In the genomic region with DNA sequence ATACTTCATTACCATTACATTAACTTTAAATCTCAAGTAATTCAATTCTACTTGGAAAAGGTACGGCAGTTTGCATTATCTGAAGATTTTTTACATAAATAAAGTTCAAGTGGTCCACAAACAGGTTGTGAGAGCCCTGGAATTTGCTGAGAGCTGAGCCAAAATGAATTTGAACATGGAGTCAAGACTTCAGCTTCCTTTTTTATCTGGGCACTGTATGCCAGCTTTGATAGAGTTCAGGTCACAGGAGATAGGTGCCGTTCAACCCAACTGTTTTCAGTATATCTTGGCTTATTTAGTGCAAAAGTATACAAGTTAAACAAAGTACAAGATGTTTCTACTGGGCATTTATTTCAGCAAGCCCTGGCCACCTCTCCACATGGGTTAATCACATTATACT, we compare ENCODE assay signal across 1 cellular context.
TF ChIP-seq lines count a peak whose summit lies in the region.

No MANE protein-coding gene starts in this region.

TF ChIP-seq in WTC11, 78 proteins besides CTCF, POLR2A, EP300 and RAD21 (continued from another document):
- TF ChIP-seq, protein P1, sequence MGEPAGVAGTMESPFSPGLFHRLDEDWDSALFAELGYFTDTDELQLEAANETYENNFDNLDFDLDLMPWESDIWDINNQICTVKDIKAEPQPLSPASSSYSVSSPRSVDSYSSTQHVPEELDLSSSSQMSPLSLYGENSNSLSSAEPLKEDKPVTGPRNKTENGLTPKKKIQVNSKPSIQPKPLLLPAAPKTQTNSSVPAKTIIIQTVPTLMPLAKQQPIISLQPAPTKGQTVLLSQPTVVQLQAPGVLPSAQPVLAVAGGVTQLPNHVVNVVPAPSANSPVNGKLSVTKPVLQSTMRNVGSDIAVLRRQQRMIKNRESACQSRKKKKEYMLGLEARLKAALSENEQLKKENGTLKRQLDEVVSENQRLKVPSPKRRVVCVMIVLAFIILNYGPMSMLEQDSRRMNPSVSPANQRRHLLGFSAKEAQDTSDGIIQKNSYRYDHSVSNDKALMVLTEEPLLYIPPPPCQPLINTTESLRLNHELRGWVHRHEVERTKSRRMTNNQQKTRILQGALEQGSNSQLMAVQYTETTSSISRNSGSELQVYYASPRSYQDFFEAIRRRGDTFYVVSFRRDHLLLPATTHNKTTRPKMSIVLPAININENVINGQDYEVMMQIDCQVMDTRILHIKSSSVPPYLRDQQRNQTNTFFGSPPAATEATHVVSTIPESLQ (CRISPR knock-in tag; IDR thresholded peaks at IDR 0.05) = no peak
- TF ChIP-seq TP53 (CRISPR knock-in tag; IDR thresholded peaks at IDR 0.05) = no peak
- TF ChIP-seq ZNF423 (CRISPR knock-in tag; IDR thresholded peaks at IDR 0.05) = no peak
- TF ChIP-seq RELA (CRISPR knock-in tag; IDR thresholded peaks at IDR 0.05; ENCODE audit: borderline replicate concordance) = no peak
- no peak for TF ChIP-seq SMAD4 (CRISPR knock-in tag; IDR thresholded peaks at IDR 0.05)
- TF ChIP-seq, protein P2, sequence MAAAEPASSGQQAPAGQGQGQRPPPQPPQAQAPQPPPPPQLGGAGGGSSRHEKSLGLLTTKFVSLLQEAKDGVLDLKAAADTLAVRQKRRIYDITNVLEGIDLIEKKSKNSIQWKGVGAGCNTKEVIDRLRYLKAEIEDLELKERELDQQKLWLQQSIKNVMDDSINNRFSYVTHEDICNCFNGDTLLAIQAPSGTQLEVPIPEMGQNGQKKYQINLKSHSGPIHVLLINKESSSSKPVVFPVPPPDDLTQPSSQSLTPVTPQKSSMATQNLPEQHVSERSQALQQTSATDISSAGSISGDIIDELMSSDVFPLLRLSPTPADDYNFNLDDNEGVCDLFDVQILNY (CRISPR knock-in tag; IDR thresholded peaks at IDR 0.05) = no peak
- TF ChIP-seq, protein P3, sequence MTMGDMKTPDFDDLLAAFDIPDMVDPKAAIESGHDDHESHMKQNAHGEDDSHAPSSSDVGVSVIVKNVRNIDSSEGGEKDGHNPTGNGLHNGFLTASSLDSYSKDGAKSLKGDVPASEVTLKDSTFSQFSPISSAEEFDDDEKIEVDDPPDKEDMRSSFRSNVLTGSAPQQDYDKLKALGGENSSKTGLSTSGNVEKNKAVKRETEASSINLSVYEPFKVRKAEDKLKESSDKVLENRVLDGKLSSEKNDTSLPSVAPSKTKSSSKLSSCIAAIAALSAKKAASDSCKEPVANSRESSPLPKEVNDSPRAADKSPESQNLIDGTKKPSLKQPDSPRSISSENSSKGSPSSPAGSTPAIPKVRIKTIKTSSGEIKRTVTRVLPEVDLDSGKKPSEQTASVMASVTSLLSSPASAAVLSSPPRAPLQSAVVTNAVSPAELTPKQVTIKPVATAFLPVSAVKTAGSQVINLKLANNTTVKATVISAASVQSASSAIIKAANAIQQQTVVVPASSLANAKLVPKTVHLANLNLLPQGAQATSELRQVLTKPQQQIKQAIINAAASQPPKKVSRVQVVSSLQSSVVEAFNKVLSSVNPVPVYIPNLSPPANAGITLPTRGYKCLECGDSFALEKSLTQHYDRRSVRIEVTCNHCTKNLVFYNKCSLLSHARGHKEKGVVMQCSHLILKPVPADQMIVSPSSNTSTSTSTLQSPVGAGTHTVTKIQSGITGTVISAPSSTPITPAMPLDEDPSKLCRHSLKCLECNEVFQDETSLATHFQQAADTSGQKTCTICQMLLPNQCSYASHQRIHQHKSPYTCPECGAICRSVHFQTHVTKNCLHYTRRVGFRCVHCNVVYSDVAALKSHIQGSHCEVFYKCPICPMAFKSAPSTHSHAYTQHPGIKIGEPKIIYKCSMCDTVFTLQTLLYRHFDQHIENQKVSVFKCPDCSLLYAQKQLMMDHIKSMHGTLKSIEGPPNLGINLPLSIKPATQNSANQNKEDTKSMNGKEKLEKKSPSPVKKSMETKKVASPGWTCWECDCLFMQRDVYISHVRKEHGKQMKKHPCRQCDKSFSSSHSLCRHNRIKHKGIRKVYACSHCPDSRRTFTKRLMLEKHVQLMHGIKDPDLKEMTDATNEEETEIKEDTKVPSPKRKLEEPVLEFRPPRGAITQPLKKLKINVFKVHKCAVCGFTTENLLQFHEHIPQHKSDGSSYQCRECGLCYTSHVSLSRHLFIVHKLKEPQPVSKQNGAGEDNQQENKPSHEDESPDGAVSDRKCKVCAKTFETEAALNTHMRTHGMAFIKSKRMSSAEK (CRISPR knock-in tag; IDR thresholded peaks at IDR 0.05; ENCODE audit: borderline replicate concordance) = no peak
- no peak for TF ChIP-seq ZNF416 (CRISPR knock-in tag; IDR thresholded peaks at IDR 0.05)
- no peak for TF ChIP-seq ZNF232 (CRISPR knock-in tag; IDR thresholded peaks at IDR 0.05)
- TF ChIP-seq, protein P4, sequence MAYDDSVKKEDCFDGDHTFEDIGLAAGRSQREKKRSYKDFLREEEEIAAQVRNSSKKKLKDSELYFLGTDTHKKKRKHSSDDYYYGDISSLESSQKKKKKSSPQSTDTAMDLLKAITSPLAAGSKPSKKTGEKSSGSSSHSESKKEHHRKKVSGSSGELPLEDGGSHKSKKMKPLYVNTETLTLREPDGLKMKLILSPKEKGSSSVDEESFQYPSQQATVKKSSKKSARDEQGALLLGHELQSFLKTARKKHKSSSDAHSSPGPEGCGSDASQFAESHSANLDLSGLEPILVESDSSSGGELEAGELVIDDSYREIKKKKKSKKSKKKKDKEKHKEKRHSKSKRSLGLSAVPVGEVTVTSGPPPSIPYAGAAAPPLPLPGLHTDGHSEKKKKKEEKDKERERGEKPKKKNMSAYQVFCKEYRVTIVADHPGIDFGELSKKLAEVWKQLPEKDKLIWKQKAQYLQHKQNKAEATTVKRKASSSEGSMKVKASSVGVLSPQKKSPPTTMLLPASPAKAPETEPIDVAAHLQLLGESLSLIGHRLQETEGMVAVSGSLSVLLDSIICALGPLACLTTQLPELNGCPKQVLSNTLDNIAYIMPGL (CRISPR knock-in tag; IDR thresholded peaks at IDR 0.05) = no peak
- no peak for TF ChIP-seq HMGA2 (CRISPR knock-in tag; IDR thresholded peaks at IDR 0.05)
- TF ChIP-seq, protein P5, sequence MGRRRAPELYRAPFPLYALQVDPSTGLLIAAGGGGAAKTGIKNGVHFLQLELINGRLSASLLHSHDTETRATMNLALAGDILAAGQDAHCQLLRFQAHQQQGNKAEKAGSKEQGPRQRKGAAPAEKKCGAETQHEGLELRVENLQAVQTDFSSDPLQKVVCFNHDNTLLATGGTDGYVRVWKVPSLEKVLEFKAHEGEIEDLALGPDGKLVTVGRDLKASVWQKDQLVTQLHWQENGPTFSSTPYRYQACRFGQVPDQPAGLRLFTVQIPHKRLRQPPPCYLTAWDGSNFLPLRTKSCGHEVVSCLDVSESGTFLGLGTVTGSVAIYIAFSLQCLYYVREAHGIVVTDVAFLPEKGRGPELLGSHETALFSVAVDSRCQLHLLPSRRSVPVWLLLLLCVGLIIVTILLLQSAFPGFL (CRISPR knock-in tag; IDR thresholded peaks at IDR 0.05; ENCODE audit: borderline replicate concordance) = no peak
- no peak for TF ChIP-seq PRRX2 (CRISPR knock-in tag; IDR thresholded peaks at IDR 0.05)
- TF ChIP-seq, protein P6, sequence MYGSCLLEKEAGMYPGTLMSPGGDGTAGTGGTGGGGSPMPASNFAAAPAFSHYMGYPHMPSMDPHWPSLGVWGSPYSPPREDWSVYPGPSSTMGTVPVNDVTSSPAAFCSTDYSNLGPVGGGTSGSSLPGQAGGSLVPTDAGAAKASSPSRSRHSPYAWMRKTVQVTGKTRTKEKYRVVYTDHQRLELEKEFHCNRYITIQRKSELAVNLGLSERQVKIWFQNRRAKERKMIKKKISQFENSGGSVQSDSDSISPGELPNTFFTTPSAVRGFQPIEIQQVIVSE (CRISPR knock-in tag; IDR thresholded peaks at IDR 0.05; ENCODE audit: borderline replicate concordance) = no peak
- no peak for TF ChIP-seq ZNF121 (CRISPR knock-in tag; IDR thresholded peaks at IDR 0.05)
- TF ChIP-seq NR3C1 (CRISPR knock-in tag; conservative IDR thresholded peaks at IDR 0.05; ENCODE audit: low read depth) = no peak
